Comparison of ENCODE assay signal across 8 cellular contexts in the genomic region with DNA sequence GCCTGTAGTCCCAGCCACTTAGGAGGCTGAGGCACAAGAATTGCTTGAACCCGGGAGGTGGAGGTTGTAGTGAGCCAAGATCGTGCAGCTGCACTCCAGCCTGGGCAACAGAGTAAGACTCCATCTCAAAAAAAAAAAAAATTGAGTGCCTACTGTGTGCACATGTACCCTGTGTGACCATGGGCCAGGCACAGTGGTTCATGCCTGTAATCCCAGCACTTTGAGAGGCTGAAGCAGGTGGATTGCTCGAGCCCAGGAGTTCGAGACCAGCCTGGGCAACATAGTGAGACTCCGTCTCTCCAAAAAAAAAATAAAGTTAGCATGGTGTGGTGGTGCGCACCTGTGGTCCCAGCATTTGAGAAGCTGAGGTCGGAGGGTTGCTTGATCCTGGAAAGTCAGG. TPM values are rescaled to one million over a fixed set of nuclear protein-coding genes. Genes with fewer than 3 reads are reported as not detected.
DNase-seq lines count a peak whose midpoint lies in the region; ATAC-seq, FAIRE-seq and TF ChIP-seq lines count a peak whose summit lies in the region.
"Not testable (repeated sequence)": the region's sequence is repeated elsewhere in the genome, so short reads cannot be mapped to it uniquely, and the experiment has no call there.

No MANE protein-coding gene starts in this region.

- CTCF ChIA-PET in IMR-90 (lab: Yijun Ruan, JAX): interaction anchor here (0.6 kb wide), 1 partner anchor 520 kb away, joined by 3 read pairs; no protein-coding TSS in a partner anchor

- intact Hi-C loops in IMR-90 (cut with micrococcal nuclease); lower lobe of right lung (cut with DNase I); thyroid gland (cut with DNase I): not testable (repeated sequence)

- peak overlapping the region; percentile 85 for H4K91ac ChIP-seq in IMR-90 (ENCODE audit: insufficient read depth, low read depth, low read length)
- not testable (repeated sequence) for H4K91ac ChIP-seq in trophoblast cell (ENCODE audit: low read depth, low read length)

- H2BK20ac ChIP-seq in IMR-90 (ENCODE audit: low read depth, low read length): peak overlapping the region; percentile 70

- peak overlapping the region; percentile 94 for H3K27ac Mint-ChIP-seq in astrocyte (ENCODE audit: unreplicated experiment)

- POLR2A ChIA-PET in IMR-90 (lab: Charles Lee; ENCODE audit: unreplicated experiment): not testable (repeated sequence)

- H3K36me3 Mint-ChIP-seq in astrocyte (ENCODE audit: low read depth, unreplicated experiment): not testable (repeated sequence)

- DNase-seq in IMR-90; SJSA1 (ENCODE audit: low read depth in 1 of 2, low spot score in 2 of 2); astrocyte (ENCODE audit: low read depth); epithelial cell of prostate (ENCODE audit: low read depth, low spot score); lower lobe of right lung; trophoblast cell; thyroid gland: not testable (repeated sequence)

- not testable (repeated sequence) for ATAC-seq in IMR-90 (ENCODE audit: low read depth); lower lobe of right lung

- not testable (repeated sequence) for H2AFZ ChIP-seq in IMR-90 (replicated peaks; ENCODE audit: low read length, poor library complexity); astrocyte (ENCODE audit: low read depth, low read length); trophoblast cell (ENCODE audit: insufficient read depth, low read length, poor library complexity)

- H2BK120ac ChIP-seq in IMR-90 (ENCODE audit: low read depth, low read length): peak overlapping the region; percentile 75
- H2BK120ac ChIP-seq in trophoblast cell (ENCODE audit: insufficient read depth, low read length, poor library complexity): not testable (repeated sequence)

- not testable (repeated sequence) for BruUV-seq in IMR-90 (replicated peaks; lab: Mats Ljungman, UMichigan)

- peak overlapping the region; percentile 18 to 55; a peak in 3 of 4 replicates for H4K8ac ChIP-seq in IMR-90 (ENCODE audit: low read depth in 2 of 2, low read length in 2 of 2)
- H4K8ac ChIP-seq in trophoblast cell (ENCODE audit: low read depth, low read length): not testable (repeated sequence)

- not testable (repeated sequence) for TF ChIP-seq RAD21 in IMR-90 (IDR thresholded peaks at IDR 0.05; ENCODE audit: low read length)

- H3K4ac ChIP-seq in IMR-90 (ENCODE audit: low read depth, low read length) (peak overlapping the region; percentile 90), trophoblast cell (ENCODE audit: low read depth, low read length) (peak overlapping the region; percentile 17)

- peaks cover 0 to 55% (median 0%) of the 10 kb centered on the region in 11 experiments; a peak in 8 of 22 replicates for H3K36me3 ChIP-seq in BLaER1 treated with 17β-estradiol and CSF1 and Interleukin-3, amounts not matched to agents 10 nM and 100 nM
- H3K36me3 ChIP-seq in IMR-90 (ENCODE audit: control insufficient read depth, insufficient read depth, low read length); astrocyte (ENCODE audit: insufficient read depth, low read length); lower lobe of right lung; trophoblast cell (ENCODE audit: control insufficient read depth in 1 of 2, insufficient read depth in 2 of 2, low read length in 2 of 2); thyroid gland: not testable (repeated sequence)
- peaks cover 11% of the 10 kb centered on the region for H3K36me3 ChIP-seq in SJSA1

- TF ChIP-seq CTCF in IMR-90 (conservative IDR thresholded peaks at IDR 0.05; ENCODE audit: low read depth, low read length); astrocyte (IDR thresholded peaks at IDR 0.05; ENCODE audit: insufficient read depth, low read depth, low read length); lower lobe of right lung (IDR thresholded peaks at IDR 0.05); thyroid gland (IDR thresholded peaks at IDR 0.05): not testable (repeated sequence)

- in situ Hi-C loops in IMR-90 (cut with MboI; ENCODE audit: low sequenced_read_pairs): not testable (repeated sequence)

- H3K56ac ChIP-seq in IMR-90 (ENCODE audit: extremely low read depth, insufficient read depth, low read length): peak overlapping the region; percentile 2; the same call in 1 of the 2 replicates

- peak overlapping the region; percentile 84; the same call in 1 of the 3 replicates for H2BK15ac ChIP-seq in IMR-90 (ENCODE audit: low read depth, low read length)

- H3K27me3 ChIP-seq in BLaER1 treated with 17β-estradiol and CSF1 and Interleukin-3, amounts not matched to agents 10 nM and 100 nM; IMR-90 (ENCODE audit: control insufficient read depth, insufficient read depth, low read length); SJSA1 (replicated peaks); astrocyte (ENCODE audit: insufficient read depth, low read length); lower lobe of right lung (ENCODE audit: low read depth); trophoblast cell (ENCODE audit: insufficient read depth, low read length); thyroid gland: not testable (repeated sequence)

- H3K4me1 Mint-ChIP-seq in astrocyte (ENCODE audit: low read depth, unreplicated experiment): peaks cover 69% of the 10 kb centered on the region

- peak overlapping the region; percentile 61 for H3K4me3 Mint-ChIP-seq in astrocyte (ENCODE audit: unreplicated experiment)

- TF ChIP-seq POLR2A in IMR-90 (IDR thresholded peaks at IDR 0.05; ENCODE audit: low read depth, low read length); thyroid gland (IDR thresholded peaks at IDR 0.05): not testable (repeated sequence)

- H2BK12ac ChIP-seq in trophoblast cell (ENCODE audit: low read length): not testable (repeated sequence)

- not testable (repeated sequence) for FAIRE-seq in astrocyte (lab: Jason Lieb, UNC)

- peak overlapping the region; percentile 6; the same call in 1 of the 2 replicates for H3K18ac ChIP-seq in IMR-90 (ENCODE audit: low read depth, low read length)
- H3K18ac ChIP-seq in trophoblast cell (ENCODE audit: low read length): peak overlapping the region; percentile 43

- not testable (repeated sequence) for H3K4me3 ChIP-seq in BLaER1 treated with 17β-estradiol and CSF1 and Interleukin-3, amounts not matched to agents 10 nM and 100 nM; IMR-90 (ENCODE audit: insufficient read depth, low read depth, low read length); SJSA1; astrocyte (ENCODE audit: insufficient read depth, low read depth, low read length); lower lobe of right lung; trophoblast cell (ENCODE audit: low read depth, low read length); thyroid gland (replicated peaks in 1 of 3)

- H4K12ac ChIP-seq in trophoblast cell (ENCODE audit: low read depth, low read length): not testable (repeated sequence)

- H3K14ac ChIP-seq in IMR-90 (replicated peaks; ENCODE audit: low read depth, low read length): peak overlapping the region; percentile 54
- not testable (repeated sequence) for H3K14ac ChIP-seq in trophoblast cell (ENCODE audit: low read length)

- H3K9me1 ChIP-seq in IMR-90 (ENCODE audit: insufficient read depth, low read length): peaks cover 42% of the 10 kb centered on the region

- H3K27me3 Mint-ChIP-seq in astrocyte (ENCODE audit: low read depth, unreplicated experiment): not testable (repeated sequence)

- peak overlapping the region; percentile 65 to 92 (median 82); a peak in 14 of 22 replicates for H3K4me2 ChIP-seq in BLaER1 treated with 17β-estradiol and CSF1 and Interleukin-3, amounts not matched to agents 10 nM and 100 nM
- not testable (repeated sequence) for H3K4me2 ChIP-seq in IMR-90 (ENCODE audit: low read depth, low read length); trophoblast cell (ENCODE audit: low read length)
- peak overlapping the region; percentile 80 for H3K4me2 ChIP-seq in astrocyte (ENCODE audit: low read length)

- 0 out of 2 replicates have a peak overlapping the region, but pooled peaks have one; percentile 17 for H4K5ac ChIP-seq in IMR-90 (ENCODE audit: low read depth, low read length)

- peak overlapping the region; percentile 79 for H2AK9ac ChIP-seq in IMR-90 (replicated peaks; ENCODE audit: low read depth, low read length, poor library complexity)

- dilution Hi-C loops in IMR-90 (cut with HindIII; ENCODE audit: low sequenced_read_pairs, unreplicated experiment): not testable (repeated sequence)

- 100% methylated on average over 1 of the region's 7 CpGs; no CpG with 5 or more reads in 1 of the 2 experiments for WGBS in IMR-90 (ENCODE audit: extremely low coverage in 2 of 2, insufficient read length in 1 of 2), 2 experiments
- WGBS in trophoblast cell (ENCODE audit: extremely low coverage, insufficient coverage, insufficient read length): no CpG with 5 or more reads among the region's 7 CpGs
- 89 to 91% methylated on average over 7 of the region's 7 CpGs for WGBS in thyroid gland, 2 donors

- H3K9ac ChIP-seq in BLaER1 treated with 17β-estradiol and CSF1 and Interleukin-3, amounts not matched to agents 10 nM and 100 nM; IMR-90 (ENCODE audit: low read depth, low read length); trophoblast cell (ENCODE audit: low read length): not testable (repeated sequence)
- H3K9ac ChIP-seq in astrocyte (ENCODE audit: low read length): peak overlapping the region; percentile 48

- H3K79me2 ChIP-seq in astrocyte (ENCODE audit: insufficient read depth, low read length) (peaks cover 91% of the 10 kb centered on the region), trophoblast cell (ENCODE audit: control insufficient read depth, insufficient read depth, low read length, poor library complexity) (peaks cover 24% of the 10 kb centered on the region)

- peaks cover 80 to 100% (median 100%) of the 10 kb centered on the region in 11 experiments for H4K20me1 ChIP-seq in BLaER1 treated with 17β-estradiol and CSF1 and Interleukin-3, amounts not matched to agents 10 nM and 100 nM
- H4K20me1 ChIP-seq in IMR-90 (ENCODE audit: insufficient read depth, low read length): peaks cover 53% of the 10 kb centered on the region
- H4K20me1 ChIP-seq in astrocyte (ENCODE audit: insufficient read depth, low read length): peaks cover 86% of the 10 kb centered on the region

- peak overlapping the region; percentile 17 for H2BK5ac ChIP-seq in IMR-90 (ENCODE audit: low read depth, low read length, poor library complexity, severe bottlenecking)
- not testable (repeated sequence) for H2BK5ac ChIP-seq in trophoblast cell (ENCODE audit: low read depth, low read length, poor library complexity)

- H3K9me3 Mint-ChIP-seq in astrocyte (ENCODE audit: unreplicated experiment): not testable (repeated sequence)

- peak overlapping the region; percentile 14; the same call in 1 of the 2 replicates for H3K23ac ChIP-seq in IMR-90 (ENCODE audit: low read depth, low read length)
- H3K23ac ChIP-seq in trophoblast cell (ENCODE audit: low read length): not testable (repeated sequence)

- H3K4me1 ChIP-seq in BLaER1 treated with 17β-estradiol and CSF1 and Interleukin-3, amounts not matched to agents 10 nM and 100 nM: peaks cover 63 to 99% (median 80%) of the 10 kb centered on the region in 10 experiments
- H3K4me1 ChIP-seq in IMR-90 (ENCODE audit: control insufficient read depth, insufficient read depth, low read length) (peaks cover 19% of the 10 kb centered on the region), SJSA1 (replicated peaks) (peaks cover 46% of the 10 kb centered on the region), astrocyte (ENCODE audit: insufficient read depth, low read length) (peaks cover 32% of the 10 kb centered on the region), lower lobe of right lung (peaks cover 86% of the 10 kb centered on the region), trophoblast cell (ENCODE audit: control insufficient read depth in 1 of 2, insufficient read depth in 2 of 2, low read length in 2 of 2) (peaks cover 16 to 26% of the 10 kb centered on the region in 2 experiments), thyroid gland (peaks cover 71 to 83% of the 10 kb centered on the region in 2 donors)

- H3K79me1 ChIP-seq in IMR-90 (ENCODE audit: low read depth in 1 of 2, low read length in 2 of 2): peaks cover 34 to 89% of the 10 kb centered on the region in 2 experiments
- peaks cover 11% of the 10 kb centered on the region for H3K79me1 ChIP-seq in trophoblast cell (ENCODE audit: low read length)

- not testable (repeated sequence) for H3K27ac ChIP-seq in BLaER1 treated with 17β-estradiol and CSF1 and Interleukin-3, amounts not matched to agents 10 nM and 100 nM
- peak overlapping the region; percentile 59 for H3K27ac ChIP-seq in IMR-90 (ENCODE audit: insufficient read depth, low read length)
- peak overlapping the region; percentile 69 for H3K27ac ChIP-seq in SJSA1
- H3K27ac ChIP-seq in astrocyte (ENCODE audit: low read depth, low read length): peak overlapping the region; percentile 88
- peak overlapping the region; percentile 37 for H3K27ac ChIP-seq in epithelial cell of prostate
- peak overlapping the region; percentile 70 for H3K27ac ChIP-seq in lower lobe of right lung
- H3K27ac ChIP-seq in trophoblast cell (ENCODE audit: low read depth, low read length): peak overlapping the region; percentile 64
- peak overlapping the region; percentile 86 to 92 (median 90) for H3K27ac ChIP-seq in thyroid gland

- peak overlapping the region; percentile 77; the same call in 1 of the 2 replicates for H2AK5ac ChIP-seq in IMR-90 (ENCODE audit: low read depth, low read length)
- H2AK5ac ChIP-seq in trophoblast cell (ENCODE audit: low read length): peak overlapping the region; percentile 35

- not testable (repeated sequence) for H3K9me3 ChIP-seq in BLaER1 treated with 17β-estradiol and CSF1 and Interleukin-3, amounts not matched to agents 10 nM and 100 nM (replicated peaks in 1 of 11); IMR-90 (ENCODE audit: control insufficient read depth, insufficient read depth, low read length); SJSA1 (replicated peaks); astrocyte (ENCODE audit: insufficient read depth, low read depth, low read length); lower lobe of right lung; trophoblast cell (ENCODE audit: insufficient read depth, low read depth, low read length); thyroid gland

RNA-seq across cellular contexts. Expression of gene RREB1, which starts 49.5 kb away (rescaled TPM):
- total RNA-seq in IMR-90 (2012; rRNA removed): 8.4 and 8.6 TPM in 2 replicates
- polyA plus RNA-seq in IMR-90 (2012; rRNA removed): 4.7 and 14.5 TPM in 2 replicates
- 2.1 and 2.4 TPM in 2 replicates for polyA plus RNA-seq in IMR-90 (2012; cell fraction: cytosol; rRNA removed)
- polyA plus RNA-seq in IMR-90 (2012; cell fraction: nucleus; rRNA removed; ENCODE audit: low replicate concordance): 13.2 and 13.5 TPM in 2 replicates
- 7.1 and 16.9 TPM in 2 replicates for total RNA-seq in SJSA1 (2014; rRNA removed; shearing (Covaris generic))
- 37.2 and 41.8 TPM in 2 replicates for total RNA-seq in astrocyte
- total RNA-seq in lower lobe of right lung: 62.8 TPM
- 45.6 and 46.8 TPM in 2 replicates for polyA plus RNA-seq in trophoblast cell (2013)
- 10 to 100 TPM; 48.0 to 91.3 (median 57.1) TPM for total RNA-seq in thyroid gland
